ENCODE assay signal across 1 cellular context in genomic region chr13:100674848-100675659, GRCh38.
TF ChIP-seq lines count a peak whose summit lies in the region.

No MANE protein-coding gene starts in this region.

TF ChIP-seq in K562, 482 proteins besides CTCF, POLR2A, EP300 and RAD21 (continued from another document and continues in another):
- TF ChIP-seq ETV6 (IDR thresholded peaks at IDR 0.05; ENCODE audit: borderline replicate concordance in 1 of 2, low read depth in 2 of 2, low read length in 1 of 2) (no peak), ETV6 (CRISPR knock-in tag; IDR thresholded peaks at IDR 0.05; ENCODE audit: borderline replicate concordance) (no peak), COPS2 (conservative IDR thresholded peaks at IDR 0.05) (no peak), TRIM25 (IDR thresholded peaks at IDR 0.05; ENCODE audit: borderline replicate concordance) (no peak), SIX5 (IDR thresholded peaks at IDR 0.05; ENCODE audit: borderline replicate concordance in 1 of 2, insufficient read depth in 1 of 2, low read depth in 1 of 2, low read length in 2 of 2) (no peak), XRCC3 (IDR thresholded peaks at IDR 0.05) (no peak), PCBP1 (IDR thresholded peaks at IDR 0.05; ENCODE audit: low read depth, low read length, poor library complexity, severe bottlenecking) (no peak), HDAC3 (IDR thresholded peaks at IDR 0.05; ENCODE audit: borderline replicate concordance, partially characterized antibody) (no peak), ATF6 (CRISPR knock-in tag; IDR thresholded peaks at IDR 0.05) (no peak), GABPB1 (CRISPR knock-in tag; IDR thresholded peaks at IDR 0.05) (0 out of 2 replicates have a peak, but pooled peaks have one; percentile 45), BACH1 (tag; IDR thresholded peaks at IDR 0.05) (no peak), JUNB (CRISPR knock-in tag; conservative IDR thresholded peaks at IDR 0.05) (no peak), MLLT1 (IDR thresholded peaks at IDR 0.05) (no peak), ASH1L (IDR thresholded peaks at IDR 0.05; ENCODE audit: borderline replicate concordance, low read depth, partially characterized antibody) (peak; percentile 66), RCOR1 (IDR thresholded peaks at IDR 0.05; ENCODE audit: borderline replicate concordance in 1 of 2, low read depth in 2 of 2, low read length in 2 of 2) (0 out of 4 replicates have a peak, but pooled peaks of 1 of the 2 experiments have one; percentile 23), SP2 (IDR thresholded peaks at IDR 0.05; ENCODE audit: extremely low read depth, low read depth, low read length, poor library complexity, severe bottlenecking) (peak; percentile 78), FOXJ3 (CRISPR knock-in tag; IDR thresholded peaks at IDR 0.05) (no peak), THAP12 (CRISPR knock-in tag; IDR thresholded peaks at IDR 0.05) (no peak), HNRNPLL (IDR thresholded peaks at IDR 0.05; ENCODE audit: low read depth, low read length, poor library complexity, severe bottlenecking) (peak; percentile 88), C11orf30 (IDR thresholded peaks at IDR 0.05; ENCODE audit: low read depth) (no peak), SREBF2 (CRISPR knock-in tag; IDR thresholded peaks at IDR 0.05) (no peak), RB1 (IDR thresholded peaks at IDR 0.05; ENCODE audit: low read depth) (no peak; the same call in 1 of the 2 replicates), SUPT5H (IDR thresholded peaks at IDR 0.05) (peak; percentile 55), ZKSCAN1 (IDR thresholded peaks at IDR 0.05; ENCODE audit: low read depth, low read length) (no peak), SMARCB1 (IDR thresholded peaks at IDR 0.05; ENCODE audit: insufficient read length, low read depth) (no peak), HNRNPL (IDR thresholded peaks at IDR 0.05; ENCODE audit: low read depth, low read length) (no peak), CCAR2 (IDR thresholded peaks at IDR 0.05; ENCODE audit: low read depth, low read length) (no peak)
- TF ChIP-seq, protein P1, sequence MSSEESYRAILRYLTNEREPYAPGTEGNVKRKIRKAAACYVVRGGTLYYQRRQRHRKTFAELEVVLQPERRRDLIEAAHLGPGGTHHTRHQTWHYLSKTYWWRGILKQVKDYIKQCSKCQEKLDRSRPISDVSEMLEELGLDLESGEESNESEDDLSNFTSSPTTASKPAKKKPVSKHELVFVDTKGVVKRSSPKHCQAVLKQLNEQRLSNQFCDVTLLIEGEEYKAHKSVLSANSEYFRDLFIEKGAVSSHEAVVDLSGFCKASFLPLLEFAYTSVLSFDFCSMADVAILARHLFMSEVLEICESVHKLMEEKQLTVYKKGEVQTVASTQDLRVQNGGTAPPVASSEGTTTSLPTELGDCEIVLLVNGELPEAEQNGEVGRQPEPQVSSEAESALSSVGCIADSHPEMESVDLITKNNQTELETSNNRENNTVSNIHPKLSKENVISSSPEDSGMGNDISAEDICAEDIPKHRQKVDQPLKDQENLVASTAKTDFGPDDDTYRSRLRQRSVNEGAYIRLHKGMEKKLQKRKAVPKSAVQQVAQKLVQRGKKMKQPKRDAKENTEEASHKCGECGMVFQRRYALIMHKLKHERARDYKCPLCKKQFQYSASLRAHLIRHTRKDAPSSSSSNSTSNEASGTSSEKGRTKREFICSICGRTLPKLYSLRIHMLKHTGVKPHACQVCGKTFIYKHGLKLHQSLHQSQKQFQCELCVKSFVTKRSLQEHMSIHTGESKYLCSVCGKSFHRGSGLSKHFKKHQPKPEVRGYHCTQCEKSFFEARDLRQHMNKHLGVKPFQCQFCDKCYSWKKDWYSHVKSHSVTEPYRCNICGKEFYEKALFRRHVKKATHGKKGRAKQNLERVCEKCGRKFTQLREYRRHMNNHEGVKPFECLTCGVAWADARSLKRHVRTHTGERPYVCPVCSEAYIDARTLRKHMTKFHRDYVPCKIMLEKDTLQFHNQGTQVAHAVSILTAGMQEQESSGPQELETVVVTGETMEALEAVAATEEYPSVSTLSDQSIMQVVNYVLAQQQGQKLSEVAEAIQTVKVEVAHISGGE (CRISPR knock-in tag; IDR thresholded peaks at IDR 0.05), result 0 out of 6 replicates have a peak, but pooled peaks of 1 of the 3 experiments have one; percentile 45
- TF ChIP-seq, protein P2, sequence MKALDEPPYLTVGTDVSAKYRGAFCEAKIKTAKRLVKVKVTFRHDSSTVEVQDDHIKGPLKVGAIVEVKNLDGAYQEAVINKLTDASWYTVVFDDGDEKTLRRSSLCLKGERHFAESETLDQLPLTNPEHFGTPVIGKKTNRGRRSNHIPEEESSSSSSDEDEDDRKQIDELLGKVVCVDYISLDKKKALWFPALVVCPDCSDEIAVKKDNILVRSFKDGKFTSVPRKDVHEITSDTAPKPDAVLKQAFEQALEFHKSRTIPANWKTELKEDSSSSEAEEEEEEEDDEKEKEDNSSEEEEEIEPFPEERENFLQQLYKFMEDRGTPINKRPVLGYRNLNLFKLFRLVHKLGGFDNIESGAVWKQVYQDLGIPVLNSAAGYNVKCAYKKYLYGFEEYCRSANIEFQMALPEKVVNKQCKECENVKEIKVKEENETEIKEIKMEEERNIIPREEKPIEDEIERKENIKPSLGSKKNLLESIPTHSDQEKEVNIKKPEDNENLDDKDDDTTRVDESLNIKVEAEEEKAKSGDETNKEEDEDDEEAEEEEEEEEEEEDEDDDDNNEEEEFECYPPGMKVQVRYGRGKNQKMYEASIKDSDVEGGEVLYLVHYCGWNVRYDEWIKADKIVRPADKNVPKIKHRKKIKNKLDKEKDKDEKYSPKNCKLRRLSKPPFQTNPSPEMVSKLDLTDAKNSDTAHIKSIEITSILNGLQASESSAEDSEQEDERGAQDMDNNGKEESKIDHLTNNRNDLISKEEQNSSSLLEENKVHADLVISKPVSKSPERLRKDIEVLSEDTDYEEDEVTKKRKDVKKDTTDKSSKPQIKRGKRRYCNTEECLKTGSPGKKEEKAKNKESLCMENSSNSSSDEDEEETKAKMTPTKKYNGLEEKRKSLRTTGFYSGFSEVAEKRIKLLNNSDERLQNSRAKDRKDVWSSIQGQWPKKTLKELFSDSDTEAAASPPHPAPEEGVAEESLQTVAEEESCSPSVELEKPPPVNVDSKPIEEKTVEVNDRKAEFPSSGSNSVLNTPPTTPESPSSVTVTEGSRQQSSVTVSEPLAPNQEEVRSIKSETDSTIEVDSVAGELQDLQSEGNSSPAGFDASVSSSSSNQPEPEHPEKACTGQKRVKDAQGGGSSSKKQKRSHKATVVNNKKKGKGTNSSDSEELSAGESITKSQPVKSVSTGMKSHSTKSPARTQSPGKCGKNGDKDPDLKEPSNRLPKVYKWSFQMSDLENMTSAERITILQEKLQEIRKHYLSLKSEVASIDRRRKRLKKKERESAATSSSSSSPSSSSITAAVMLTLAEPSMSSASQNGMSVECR (CRISPR knock-in tag; IDR thresholded peaks at IDR 0.05), result no peak
- TF ChIP-seq, protein P3, sequence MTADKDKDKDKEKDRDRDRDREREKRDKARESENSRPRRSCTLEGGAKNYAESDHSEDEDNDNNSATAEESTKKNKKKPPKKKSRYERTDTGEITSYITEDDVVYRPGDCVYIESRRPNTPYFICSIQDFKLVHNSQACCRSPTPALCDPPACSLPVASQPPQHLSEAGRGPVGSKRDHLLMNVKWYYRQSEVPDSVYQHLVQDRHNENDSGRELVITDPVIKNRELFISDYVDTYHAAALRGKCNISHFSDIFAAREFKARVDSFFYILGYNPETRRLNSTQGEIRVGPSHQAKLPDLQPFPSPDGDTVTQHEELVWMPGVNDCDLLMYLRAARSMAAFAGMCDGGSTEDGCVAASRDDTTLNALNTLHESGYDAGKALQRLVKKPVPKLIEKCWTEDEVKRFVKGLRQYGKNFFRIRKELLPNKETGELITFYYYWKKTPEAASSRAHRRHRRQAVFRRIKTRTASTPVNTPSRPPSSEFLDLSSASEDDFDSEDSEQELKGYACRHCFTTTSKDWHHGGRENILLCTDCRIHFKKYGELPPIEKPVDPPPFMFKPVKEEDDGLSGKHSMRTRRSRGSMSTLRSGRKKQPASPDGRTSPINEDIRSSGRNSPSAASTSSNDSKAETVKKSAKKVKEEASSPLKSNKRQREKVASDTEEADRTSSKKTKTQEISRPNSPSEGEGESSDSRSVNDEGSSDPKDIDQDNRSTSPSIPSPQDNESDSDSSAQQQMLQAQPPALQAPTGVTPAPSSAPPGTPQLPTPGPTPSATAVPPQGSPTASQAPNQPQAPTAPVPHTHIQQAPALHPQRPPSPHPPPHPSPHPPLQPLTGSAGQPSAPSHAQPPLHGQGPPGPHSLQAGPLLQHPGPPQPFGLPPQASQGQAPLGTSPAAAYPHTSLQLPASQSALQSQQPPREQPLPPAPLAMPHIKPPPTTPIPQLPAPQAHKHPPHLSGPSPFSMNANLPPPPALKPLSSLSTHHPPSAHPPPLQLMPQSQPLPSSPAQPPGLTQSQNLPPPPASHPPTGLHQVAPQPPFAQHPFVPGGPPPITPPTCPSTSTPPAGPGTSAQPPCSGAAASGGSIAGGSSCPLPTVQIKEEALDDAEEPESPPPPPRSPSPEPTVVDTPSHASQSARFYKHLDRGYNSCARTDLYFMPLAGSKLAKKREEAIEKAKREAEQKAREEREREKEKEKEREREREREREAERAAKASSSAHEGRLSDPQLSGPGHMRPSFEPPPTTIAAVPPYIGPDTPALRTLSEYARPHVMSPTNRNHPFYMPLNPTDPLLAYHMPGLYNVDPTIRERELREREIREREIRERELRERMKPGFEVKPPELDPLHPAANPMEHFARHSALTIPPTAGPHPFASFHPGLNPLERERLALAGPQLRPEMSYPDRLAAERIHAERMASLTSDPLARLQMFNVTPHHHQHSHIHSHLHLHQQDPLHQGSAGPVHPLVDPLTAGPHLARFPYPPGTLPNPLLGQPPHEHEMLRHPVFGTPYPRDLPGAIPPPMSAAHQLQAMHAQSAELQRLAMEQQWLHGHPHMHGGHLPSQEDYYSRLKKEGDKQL (CRISPR knock-in tag; IDR thresholded peaks at IDR 0.05; ENCODE audit: borderline replicate concordance), result no peak
- TF ChIP-seq, protein P4, sequence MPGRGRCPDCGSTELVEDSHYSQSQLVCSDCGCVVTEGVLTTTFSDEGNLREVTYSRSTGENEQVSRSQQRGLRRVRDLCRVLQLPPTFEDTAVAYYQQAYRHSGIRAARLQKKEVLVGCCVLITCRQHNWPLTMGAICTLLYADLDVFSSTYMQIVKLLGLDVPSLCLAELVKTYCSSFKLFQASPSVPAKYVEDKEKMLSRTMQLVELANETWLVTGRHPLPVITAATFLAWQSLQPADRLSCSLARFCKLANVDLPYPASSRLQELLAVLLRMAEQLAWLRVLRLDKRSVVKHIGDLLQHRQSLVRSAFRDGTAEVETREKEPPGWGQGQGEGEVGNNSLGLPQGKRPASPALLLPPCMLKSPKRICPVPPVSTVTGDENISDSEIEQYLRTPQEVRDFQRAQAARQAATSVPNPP (IDR thresholded peaks at IDR 0.05; ENCODE audit: borderline replicate concordance, insufficient read depth, insufficient read length), result no peak
